In the genomic region with DNA sequence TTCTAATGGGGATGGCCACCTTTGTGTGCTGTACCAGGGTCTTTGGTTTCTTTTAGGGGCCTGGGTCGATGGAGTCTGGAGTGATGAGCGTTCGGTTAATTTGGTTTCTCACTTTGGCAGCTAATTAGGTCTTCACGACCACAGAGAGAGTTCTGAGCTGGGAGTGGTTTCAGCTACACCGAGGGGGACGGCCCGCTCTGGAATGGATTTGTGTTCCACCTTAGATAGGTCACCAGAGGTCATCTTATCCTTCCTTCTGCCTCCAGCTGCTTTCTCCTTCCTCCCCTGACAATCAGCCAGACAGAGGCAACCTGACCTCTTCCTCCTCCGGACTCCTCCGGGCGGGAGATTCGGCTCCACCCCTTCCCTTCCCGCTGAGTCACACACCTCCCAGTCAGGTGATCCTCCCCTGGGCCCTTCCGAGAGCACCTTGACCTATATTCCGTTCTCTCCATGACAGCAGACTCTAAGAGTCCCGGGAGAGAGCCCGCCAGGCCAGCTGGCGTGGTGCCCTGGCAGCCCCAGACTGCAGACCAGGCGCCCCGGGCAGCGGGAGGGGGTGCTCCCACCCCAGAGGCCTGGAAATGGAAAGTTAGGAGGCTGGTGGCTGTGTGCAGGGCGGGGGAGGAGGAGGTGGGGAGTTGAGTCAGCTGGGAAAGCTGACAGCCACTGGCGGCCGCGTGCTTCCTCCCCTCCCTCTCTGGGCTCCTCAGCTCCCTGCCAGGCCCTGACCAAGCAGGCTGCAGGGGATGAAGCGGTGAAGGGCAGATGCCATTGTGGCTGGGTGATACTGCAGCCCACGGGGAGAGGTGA, we compare ENCODE assay signal across 7 cellular contexts. TPM values are rescaled to one million over a fixed set of nuclear protein-coding genes. Genes with fewer than 3 reads are reported as not detected.
DNase-seq lines count a peak whose midpoint lies in the region; ATAC-seq, FAIRE-seq and TF ChIP-seq lines count a peak whose summit lies in the region.

No MANE protein-coding gene starts in this region.

- peak; percentile 33 for ATAC-seq in GM18858 (IDR thresholded peaks at IDR 0.05; ENCODE audit: unreplicated experiment)
- ATAC-seq in HG03045 (IDR thresholded peaks at IDR 0.05; ENCODE audit: unreplicated experiment): peak; percentile 55

- H3K27ac ChIP-seq in VCaP: peak overlapping the region; percentile 83
- peak overlapping the region; percentile 95 for H3K27ac ChIP-seq in caudate nucleus (ENCODE audit: low read depth, low read length)
- H3K27ac ChIP-seq in small intestine (ENCODE audit: low read depth in 1 of 2, low read length in 1 of 2): peak overlapping the region; percentile 97 to 98

- DNase-seq in NCI-H2107 (lab: John Stamatoyannopoulos, UW): peak; percentile 92
- DNase-seq in caudate nucleus (lab: John Stamatoyannopoulos, UW): peak; percentile 26 to 95 (median 86)
- peak; percentile 70 for DNase-seq in inferior parietal cortex (ENCODE audit: extremely low spot score)
- DNase-seq in small intestine: peak; percentile 98

- WGBS in small intestine, 3 donors: 2 to 3% (median 2%) methylated on average over 23 to 26 of the region's 26 CpGs

- H3K36me3 ChIP-seq in small intestine (ENCODE audit: control insufficient read depth in 2 of 2, insufficient read depth in 2 of 2, low read length in 2 of 2): no peaks in the 10 kb centered on the region

- TF ChIP-seq CTCF in VCaP (conservative IDR thresholded peaks at IDR 0.05): no peak

- H3K9me3 ChIP-seq in small intestine (ENCODE audit: control insufficient read depth, low read depth): no peaks in the 10 kb centered on the region

- H3K27me3 ChIP-seq in small intestine (ENCODE audit: control insufficient read depth in 2 of 2, insufficient read depth in 2 of 2, low read length in 2 of 2): no peaks in the 10 kb centered on the region

- FAIRE-seq in small intestine (lab: Jason Lieb, UNC): no peak

- peak overlapping the region in 1 of 2 donors; percentile 51 for H3K4me3 ChIP-seq in small intestine (ENCODE audit: low read depth in 1 of 2, low read length in 2 of 2)

- H3K4me1 ChIP-seq in small intestine (ENCODE audit: control insufficient read depth in 2 of 2, insufficient read depth in 1 of 2, low read depth in 1 of 2, low read length in 1 of 2): no peaks in the 10 kb centered on the region

RNA-seq across cellular contexts. Expression of a gene that starts 44.7 kb away (rescaled TPM):
- polyA plus RNA-seq in small intestine: 10 to 100 TPM in 2 of 3 donors, 1 to 10 TPM in 1; 7.6 to 12.1 (median 10.3) TPM

RNA-seq across cellular contexts. Expression of a gene that starts 46.8 kb away (rescaled TPM):
- polyA plus RNA-seq in small intestine: 1 to 10 TPM in 2 of 3 donors, under 1 TPM in 1; 0.94 to 2.7 (median 1.1) TPM
